ENCODE assay signal across 1 cellular context in the genomic region with DNA sequence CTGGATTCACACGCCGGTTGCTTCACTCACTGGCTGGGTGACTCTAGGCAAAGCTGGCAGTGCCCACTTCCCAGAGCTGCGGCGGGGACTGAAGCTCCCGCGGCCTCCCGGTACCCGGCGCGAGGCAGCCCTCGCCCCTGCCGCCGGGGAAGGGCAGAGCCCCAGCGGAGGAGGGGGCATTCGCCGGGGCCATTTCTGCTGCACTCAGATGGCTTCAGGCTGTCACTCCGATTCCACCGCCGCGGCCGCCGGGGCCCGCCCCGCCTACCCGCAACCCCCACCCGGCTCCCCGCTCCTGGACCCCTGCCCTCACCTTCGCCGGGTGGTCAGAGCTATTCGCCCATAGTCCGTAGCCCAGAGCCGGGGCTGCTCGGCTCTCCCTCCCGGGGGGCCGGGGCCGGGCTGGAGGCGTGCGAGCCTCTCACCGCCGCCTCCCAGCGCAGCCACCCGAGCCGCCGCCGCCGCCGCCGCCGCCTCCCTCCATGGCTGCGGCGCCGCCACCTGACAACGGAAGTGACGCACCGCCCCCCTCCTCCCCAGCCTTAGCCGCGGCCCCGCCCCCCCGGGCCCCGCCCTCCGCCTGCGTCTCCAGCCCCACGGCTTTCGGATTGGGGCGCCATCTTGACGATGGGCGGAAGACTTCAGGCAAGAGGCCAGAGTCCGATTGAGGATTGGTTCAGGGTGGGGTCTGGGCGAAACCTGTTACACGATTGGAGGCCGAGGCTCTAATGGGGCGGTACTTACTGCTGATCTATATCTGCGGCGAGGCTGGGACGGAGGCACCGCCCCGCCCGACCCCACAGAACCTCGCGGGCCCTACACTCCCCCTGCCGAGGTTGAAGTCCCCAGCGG.
A peak's percentile ranks its signal among the peaks of the same experiment; 100 is the strongest.
TF ChIP-seq lines count a peak whose summit lies in the region.

A gene with protein sequence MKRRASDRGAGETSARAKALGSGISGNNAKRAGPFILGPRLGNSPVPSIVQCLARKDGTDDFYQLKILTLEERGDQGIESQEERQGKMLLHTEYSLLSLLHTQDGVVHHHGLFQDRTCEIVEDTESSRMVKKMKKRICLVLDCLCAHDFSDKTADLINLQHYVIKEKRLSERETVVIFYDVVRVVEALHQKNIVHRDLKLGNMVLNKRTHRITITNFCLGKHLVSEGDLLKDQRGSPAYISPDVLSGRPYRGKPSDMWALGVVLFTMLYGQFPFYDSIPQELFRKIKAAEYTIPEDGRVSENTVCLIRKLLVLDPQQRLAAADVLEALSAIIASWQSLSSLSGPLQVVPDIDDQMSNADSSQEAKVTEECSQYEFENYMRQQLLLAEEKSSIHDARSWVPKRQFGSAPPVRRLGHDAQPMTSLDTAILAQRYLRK (minus strand): TSS at position 515 of the 852 bp plus-strand sequence. CDS start 24,592 bp downstream, outside the sequence.

TF ChIP-seq in HEK293, 187 proteins besides CTCF, POLR2A, EP300 and RAD21 (continued from another document):
- no peak for TF ChIP-seq ZNF585B (tag by site-specific recombination; IDR thresholded peaks at IDR 0.05)
- TF ChIP-seq TRIM28 (IDR thresholded peaks at IDR 0.05; ENCODE audit: borderline replicate concordance, low read length), result no peak
- no peak for TF ChIP-seq ZNF221 (tag by site-specific recombination; IDR thresholded peaks at IDR 0.05; ENCODE audit: borderline replicate concordance)
- TF ChIP-seq, protein P1, sequence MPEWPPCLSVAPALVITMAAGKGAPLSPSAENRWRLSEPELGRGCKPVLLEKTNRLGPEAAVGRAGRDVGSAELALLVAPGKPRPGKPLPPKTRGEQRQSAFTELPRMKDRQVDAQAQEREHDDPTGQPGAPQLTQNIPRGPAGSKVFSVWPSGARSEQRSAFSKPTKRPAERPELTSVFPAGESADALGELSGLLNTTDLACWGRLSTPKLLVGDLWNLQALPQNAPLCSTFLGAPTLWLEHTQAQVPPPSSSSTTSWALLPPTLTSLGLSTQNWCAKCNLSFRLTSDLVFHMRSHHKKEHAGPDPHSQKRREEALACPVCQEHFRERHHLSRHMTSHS (tag by site-specific recombination; IDR thresholded peaks at IDR 0.05), result no peak
- TF ChIP-seq ZNF664 (tag by site-specific recombination; IDR thresholded peaks at IDR 0.05), result no peak
- no peak for TF ChIP-seq ZNF184 (tag by site-specific recombination; IDR thresholded peaks at IDR 0.05)
- TF ChIP-seq ZNF16 (tag by site-specific recombination; IDR thresholded peaks at IDR 0.05; ENCODE audit: low read depth), result no peak
- no peak for TF ChIP-seq ZNF214 (tag by site-specific recombination; IDR thresholded peaks at IDR 0.05; ENCODE audit: borderline replicate concordance)
- no peak; the same call in 1 of the 2 replicates for TF ChIP-seq HOXD13 (CRISPR knock-in tag; IDR thresholded peaks at IDR 0.05; ENCODE audit: borderline replicate concordance)
- TF ChIP-seq KLF16 (tag by site-specific recombination; IDR thresholded peaks at IDR 0.05), result no peak; the same call in 1 of the 2 replicates
- TF ChIP-seq ZNF19 (tag by site-specific recombination; IDR thresholded peaks at IDR 0.05; ENCODE audit: low read depth), result no peak
- no peak for TF ChIP-seq ZSCAN23 (tag by site-specific recombination; IDR thresholded peaks at IDR 0.05)
- TF ChIP-seq, protein P2, sequence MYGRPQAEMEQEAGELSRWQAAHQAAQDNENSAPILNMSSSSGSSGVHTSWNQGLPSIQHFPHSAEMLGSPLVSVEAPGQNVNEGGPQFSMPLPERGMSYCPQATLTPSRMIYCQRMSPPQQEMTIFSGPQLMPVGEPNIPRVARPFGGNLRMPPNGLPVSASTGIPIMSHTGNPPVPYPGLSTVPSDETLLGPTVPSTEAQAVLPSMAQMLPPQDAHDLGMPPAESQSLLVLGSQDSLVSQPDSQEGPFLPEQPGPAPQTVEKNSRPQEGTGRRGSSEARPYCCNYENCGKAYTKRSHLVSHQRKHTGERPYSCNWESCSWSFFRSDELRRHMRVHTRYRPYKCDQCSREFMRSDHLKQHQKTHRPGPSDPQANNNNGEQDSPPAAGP (tag by site-specific recombination; IDR thresholded peaks at IDR 0.05), result no peak
- TF ChIP-seq, protein P3, sequence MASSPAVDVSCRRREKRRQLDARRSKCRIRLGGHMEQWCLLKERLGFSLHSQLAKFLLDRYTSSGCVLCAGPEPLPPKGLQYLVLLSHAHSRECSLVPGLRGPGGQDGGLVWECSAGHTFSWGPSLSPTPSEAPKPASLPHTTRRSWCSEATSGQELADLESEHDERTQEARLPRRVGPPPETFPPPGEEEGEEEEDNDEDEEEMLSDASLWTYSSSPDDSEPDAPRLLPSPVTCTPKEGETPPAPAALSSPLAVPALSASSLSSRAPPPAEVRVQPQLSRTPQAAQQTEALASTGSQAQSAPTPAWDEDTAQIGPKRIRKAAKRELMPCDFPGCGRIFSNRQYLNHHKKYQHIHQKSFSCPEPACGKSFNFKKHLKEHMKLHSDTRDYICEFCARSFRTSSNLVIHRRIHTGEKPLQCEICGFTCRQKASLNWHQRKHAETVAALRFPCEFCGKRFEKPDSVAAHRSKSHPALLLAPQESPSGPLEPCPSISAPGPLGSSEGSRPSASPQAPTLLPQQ (tag by site-specific recombination; IDR thresholded peaks at IDR 0.05), result peak; percentile 22
- TF ChIP-seq ZNF146 (tag by site-specific recombination; IDR thresholded peaks at IDR 0.05), result no peak
- no peak for TF ChIP-seq REPIN1 (tag by site-specific recombination; IDR thresholded peaks at IDR 0.05; ENCODE audit: low read depth)
- no peak for TF ChIP-seq OSR2 (tag by site-specific recombination; IDR thresholded peaks at IDR 0.05)
- TF ChIP-seq, protein P4, sequence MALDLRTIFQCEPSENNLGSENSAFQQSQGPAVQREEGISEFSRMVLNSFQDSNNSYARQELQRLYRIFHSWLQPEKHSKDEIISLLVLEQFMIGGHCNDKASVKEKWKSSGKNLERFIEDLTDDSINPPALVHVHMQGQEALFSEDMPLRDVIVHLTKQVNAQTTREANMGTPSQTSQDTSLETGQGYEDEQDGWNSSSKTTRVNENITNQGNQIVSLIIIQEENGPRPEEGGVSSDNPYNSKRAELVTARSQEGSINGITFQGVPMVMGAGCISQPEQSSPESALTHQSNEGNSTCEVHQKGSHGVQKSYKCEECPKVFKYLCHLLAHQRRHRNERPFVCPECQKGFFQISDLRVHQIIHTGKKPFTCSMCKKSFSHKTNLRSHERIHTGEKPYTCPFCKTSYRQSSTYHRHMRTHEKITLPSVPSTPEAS (tag by site-specific recombination; IDR thresholded peaks at IDR 0.05), result no peak
- TF ChIP-seq ZBTB8A (tag by site-specific recombination; IDR thresholded peaks at IDR 0.05), result no peak
- no peak for TF ChIP-seq ZNF239 (tag by site-specific recombination; IDR thresholded peaks at IDR 0.05)
- no peak for TF ChIP-seq ZNF623 (tag by site-specific recombination; IDR thresholded peaks at IDR 0.05)
- peak; percentile 64; the same call in 1 of the 2 replicates for TF ChIP-seq ZBTB20 (tag by site-specific recombination; IDR thresholded peaks at IDR 0.05)
- TF ChIP-seq MYNN (tag by site-specific recombination; IDR thresholded peaks at IDR 0.05; ENCODE audit: borderline replicate concordance), result no peak
- TF ChIP-seq ZBTB17 (tag by site-specific recombination; IDR thresholded peaks at IDR 0.05), result peak; percentile 78; the same call in 1 of the 2 replicates
- TF ChIP-seq ZNF624 (tag by site-specific recombination; IDR thresholded peaks at IDR 0.05), result no peak
- TF ChIP-seq ZNF747 (tag by site-specific recombination; IDR thresholded peaks at IDR 0.05), result no peak
- TF ChIP-seq ZNF211 (tag by site-specific recombination; IDR thresholded peaks at IDR 0.05; ENCODE audit: low read depth), result no peak
- no peak for TF ChIP-seq ZNF292 (tag by site-specific recombination; IDR thresholded peaks at IDR 0.05; ENCODE audit: borderline replicate concordance, low read depth)
- TF ChIP-seq ZNF169 (tag by site-specific recombination; IDR thresholded peaks at IDR 0.05), result no peak
- TF ChIP-seq ZNF10 (tag by site-specific recombination; IDR thresholded peaks at IDR 0.05), result no peak
- no peak for TF ChIP-seq BCL11A (tag by site-specific recombination; IDR thresholded peaks at IDR 0.05; ENCODE audit: low read depth)
- no peak; the same call in 1 of the 2 replicates for TF ChIP-seq ZNF335 (tag by site-specific recombination; conservative IDR thresholded peaks at IDR 0.05)
- TF ChIP-seq ZNF133 (tag by site-specific recombination; IDR thresholded peaks at IDR 0.05), result no peak
